Comparison of ENCODE assay signal across 23 cellular contexts in genomic region chr1:29932626-29933025, GRCh38.
DNase-seq lines count a peak whose midpoint lies in the region; FAIRE-seq and TF ChIP-seq lines count a peak whose summit lies in the region.
"Had no signal": no experiment of that assay in that cellular context is flagged by ENCODE, and none has a peak within 500 bp of the region (broad histone marks: within the 10 kb centered on the region; RNA-seq: fewer than 3 reads in every experiment).

No MANE protein-coding gene starts in this region.

- H3K4me3 Mint-ChIP-seq in neural crest cell: no peak overlapping the region
- H3K4me3 Mint-ChIP-seq: CD14-positive monocyte; CD4-positive, alpha-beta memory T cell; CD4-positive, CD25-positive, alpha-beta regulatory T cell; CD8-positive, alpha-beta memory T cell had no signal

- peaks cover 0 to 30% (median 0%) of the 10 kb centered on the region in 7 donors for H3K27me3 ChIP-seq in spleen (replicated peaks in 1 of 7)
- H3K27me3 ChIP-seq: BE2C, BLaER1 had no signal

- no peak for DNase-seq in epithelial cell of prostate (ENCODE audit: low read depth, low spot score)
- DNase-seq in neural crest cell (ENCODE audit: low read depth, low spot score): no peak
- peak; percentile 56 for DNase-seq in spleen
- no peak for DNase-seq in T-helper 1 cell
- DNase-seq in GM13977 (ENCODE audit: low spot score): no peak
- no peak for DNase-seq in kidney
- DNase-seq: 8988T; ACHN; BE2C; C1 segment of cervical spinal cord; CD4-positive, alpha-beta memory T cell; CD4-positive, CD25-positive, alpha-beta regulatory T cell; CD8-positive, alpha-beta memory T cell; DMS 273 treated with DMSO at 0.1 percent for 48 hours; DMS53; DND-41; GDM1 had no signal

- TF ChIP-seq POLR2A in spleen (IDR thresholded peaks at IDR 0.05): no peak

- H3K4me1 ChIP-seq in spleen (no peaks in the 10 kb centered on the region), kidney (ENCODE audit: control insufficient read depth in 1 of 2, insufficient read depth in 1 of 2, low read depth in 1 of 2, low read length in 2 of 2) (no peaks in the 10 kb centered on the region)
- H3K4me1 ChIP-seq: BE2C had no signal

- no peaks in the 10 kb centered on the region for H3K36me3 Mint-ChIP-seq in neural crest cell (ENCODE audit: low read depth)
- H3K36me3 Mint-ChIP-seq: CD14-positive monocyte; CD4-positive, alpha-beta memory T cell; CD4-positive, CD25-positive, alpha-beta regulatory T cell; CD8-positive, alpha-beta memory T cell had no signal

- intact Hi-C loops in spleen (cut with DNase I; ENCODE audit: low total_unique reads) (no loop called here), kidney (cut with DNase I) (no loop called here)

- H3K36me3 ChIP-seq in spleen: no peaks in the 10 kb centered on the region
- no peaks in the 10 kb centered on the region for H3K36me3 ChIP-seq in kidney (ENCODE audit: control insufficient read depth in 1 of 2, insufficient read depth in 2 of 2, low read length in 2 of 2)
- H3K36me3 ChIP-seq: BE2C, BLaER1 had no signal

- 80 to 89% (median 84%) methylated on average over 8 of the region's 8 CpGs for WGBS in spleen, 5 donors

- H3K9me3 ChIP-seq in spleen: no peaks in the 10 kb centered on the region
- H3K9me3 ChIP-seq in kidney (ENCODE audit: control insufficient read depth in 1 of 2, low read length in 2 of 2): no peaks in the 10 kb centered on the region
- H3K9me3 ChIP-seq: BE2C, BLaER1 had no signal

- H3K27me3 Mint-ChIP-seq in neural crest cell (ENCODE audit: low read depth): peaks cover 10% of the 10 kb centered on the region
- H3K27me3 Mint-ChIP-seq: CD4-positive, CD25-positive, alpha-beta regulatory T cell had no signal

- TF ChIP-seq CTCF in neural crest cell (conservative IDR thresholded peaks at IDR 0.05) (no peak), spleen (IDR thresholded peaks at IDR 0.05 in 8 of 11, conservative IDR thresholded peaks at IDR 0.05 in 3 of 11) (no peak), GM13977 (IDR thresholded peaks at IDR 0.05; ENCODE audit: extremely low read depth, insufficient read depth, missing control alignments) (no peak), kidney (IDR thresholded peaks at IDR 0.05; ENCODE audit: borderline replicate concordance, extremely low read depth, insufficient read depth) (no peak)

- peaks cover 11% of the 10 kb centered on the region for H3K4me1 Mint-ChIP-seq in neural crest cell
- H3K4me1 Mint-ChIP-seq: CD4-positive, alpha-beta memory T cell; CD4-positive, CD25-positive, alpha-beta regulatory T cell; CD8-positive, alpha-beta memory T cell had no signal

- FAIRE-seq in kidney (lab: Jason Lieb, UNC): no peak
- FAIRE-seq: A204.1, GM12878, GM12892, GM19239 had no signal

- H3K4me3 ChIP-seq in spleen (no peak overlapping the region), kidney (ENCODE audit: low read length in 2 of 2) (no peak overlapping the region)
- H3K4me3 ChIP-seq: BLaER1, GM12878 had no signal

- H3K27ac ChIP-seq in epithelial cell of prostate (peak overlapping the region; percentile 11), spleen (no peak overlapping the region), kidney (ENCODE audit: low read depth in 2 of 2, low read length in 2 of 2) (no peak overlapping the region)
- H3K27ac ChIP-seq: BLaER1 had no signal

- H3K27ac Mint-ChIP-seq in neural crest cell (ENCODE audit: unreplicated experiment): peak overlapping the region; percentile 94
- H3K27ac Mint-ChIP-seq: CD4-positive, alpha-beta memory T cell; CD4-positive, CD25-positive, alpha-beta regulatory T cell; CD8-positive, alpha-beta memory T cell had no signal

- in situ Hi-C loops in GM13977 (cut with MboI; ENCODE audit: low pct_unique_long_range_greater_than_20kb, low sequenced_read_pairs, unreplicated experiment): no loop called here

- H3K9me3 Mint-ChIP-seq in neural crest cell: no peaks in the 10 kb centered on the region
- H3K9me3 Mint-ChIP-seq: CD14-positive monocyte; CD4-positive, alpha-beta memory T cell; CD4-positive, CD25-positive, alpha-beta regulatory T cell; CD8-positive, alpha-beta memory T cell had no signal

- H3K9ac ChIP-seq in kidney (ENCODE audit: low read length in 2 of 2): no peak overlapping the region
- H3K9ac ChIP-seq: BLaER1 had no signal
